9 cellular contexts compared by ENCODE assay signal in genomic region chr12:57452181-57452936, GRCh38. TPM values are rescaled to one million over a fixed set of nuclear protein-coding genes. Genes with fewer than 3 reads are reported as not detected.
DNase-seq lines count a peak whose midpoint lies in the region; ATAC-seq and TF ChIP-seq lines count a peak whose summit lies in the region.
"Had no signal": no experiment of that assay in that cellular context is flagged by ENCODE, and none has a peak within 500 bp of the region (broad histone marks: within the 10 kb centered on the region; RNA-seq: fewer than 3 reads in every experiment).

No MANE protein-coding gene starts in this region.

- H3K27me3 Mint-ChIP-seq in MCF 10A (ENCODE audit: insufficient read depth, unreplicated experiment), result no peaks in the 10 kb centered on the region
- no peaks in the 10 kb centered on the region for H3K27me3 Mint-ChIP-seq in WTC11 (ENCODE audit: low read depth)
- peaks cover 0 to 7% (median 0%) of the 10 kb centered on the region in 5 donors for H3K27me3 Mint-ChIP-seq in naive thymus-derived CD4-positive, alpha-beta T cell
- H3K27me3 Mint-ChIP-seq: activated naive CD4-positive, alpha-beta T cell treated with anti-CD3 and anti-CD28 coated beads, Interleukin-2, amount 50 U/mL, for 24 hours had no signal

- H3K9me3 Mint-ChIP-seq in MCF 10A (ENCODE audit: unreplicated experiment) (no peaks in the 10 kb centered on the region), WTC11 (peaks cover 3% of the 10 kb centered on the region)
- H3K9me3 Mint-ChIP-seq in naive thymus-derived CD4-positive, alpha-beta T cell, result no peaks in the 10 kb centered on the region
- H3K9me3 Mint-ChIP-seq: activated naive CD4-positive, alpha-beta T cell treated with anti-CD3 and anti-CD28 coated beads, Interleukin-2, amount 50 U/mL, for 24 hours had no signal

- H3K27ac ChIP-seq in breast epithelium (peak overlapping the region in 1 of 2 donors; percentile 28), right atrium auricular region (peak overlapping the region; percentile 82 to 95), uterus (peak overlapping the region; percentile 27 to 57)
- H3K27ac ChIP-seq in naive thymus-derived CD4-positive, alpha-beta T cell (ENCODE audit: low read depth, low read length), result no peak overlapping the region

- CTCF ChIA-PET in MCF 10A (lab: Yijun Ruan, JAX), result interaction anchor here (0.5 to 9.6 kb wide), 59 partner anchors 10 to 1642 kb away, joined by 3 to 178 read pairs (median 6); partner anchors contain the start of genes INHBC and SHMT2
- CTCF ChIA-PET in WTC11 (lab: Charles Lee), result interaction anchor here (0.5 to 9.4 kb wide), 66 partner anchors 8 to 324 kb away, joined by 3 to 245 read pairs (median 6); partner anchors contain the start of genes INHBC, LRP1 and STAC3
- CTCF ChIA-PET in naive thymus-derived CD4-positive, alpha-beta T cell (lab: Charles Lee), result interaction anchor here (0.5 to 1.6 kb wide), 12 partner anchors 10 to 191 kb away, joined by 3 to 6 read pairs (median 3); no protein-coding TSS in a partner anchor

- TF ChIP-seq CTCF in MCF 10A (IDR thresholded peaks at IDR 0.05; ENCODE audit: unreplicated experiment) (no peak), breast epithelium (IDR thresholded peaks at IDR 0.05) (no peak), WTC11 (IDR thresholded peaks at IDR 0.05) (no peak), right atrium auricular region (IDR thresholded peaks at IDR 0.05) (no peak), uterus (IDR thresholded peaks at IDR 0.05) (no peak)

- POLR2A ChIA-PET in MCF 10A (lab: Yijun Ruan, JAX), result interaction anchor here (0.5 to 2.7 kb wide), 8 partner anchors 11 to 149 kb away, joined by 3 to 13 read pairs (median 4); no protein-coding TSS in a partner anchor
- POLR2A ChIA-PET in WTC11 (lab: Charles Lee), result interaction anchor here (0.5 to 1.7 kb wide), 8 partner anchors 22 to 293 kb away, joined by 3 to 11 read pairs (median 3); partner anchors contain the start of gene TSPAN31
- POLR2A ChIA-PET in naive thymus-derived CD4-positive, alpha-beta T cell (lab: Charles Lee), result interaction anchor here (0.6 to 1.4 kb wide), 3 partner anchors 11 to 109 kb away, joined by 4 to 6 read pairs (median 5); no protein-coding TSS in a partner anchor

- H3K36me3 ChIP-seq in breast epithelium, result no peaks in the 10 kb centered on the region
- no peaks in the 10 kb centered on the region for H3K36me3 ChIP-seq in right atrium auricular region
- H3K36me3 ChIP-seq in uterus, result no peaks in the 10 kb centered on the region
- no peaks in the 10 kb centered on the region for H3K36me3 ChIP-seq in naive thymus-derived CD4-positive, alpha-beta T cell (ENCODE audit: control insufficient read depth in 2 of 3, insufficient read depth in 3 of 3, low read length in 3 of 3)

- H3K9me3 ChIP-seq in breast epithelium (no peaks in the 10 kb centered on the region), right atrium auricular region (no peaks in the 10 kb centered on the region), uterus (no peaks in the 10 kb centered on the region)
- no peaks in the 10 kb centered on the region for H3K9me3 ChIP-seq in naive thymus-derived CD4-positive, alpha-beta T cell (ENCODE audit: control insufficient read depth in 2 of 3, low read length in 3 of 3)

- H3K36me3 Mint-ChIP-seq in MCF 10A (ENCODE audit: insufficient read depth, unreplicated experiment) (no peaks in the 10 kb centered on the region), WTC11 (no peaks in the 10 kb centered on the region)
- H3K36me3 Mint-ChIP-seq in naive thymus-derived CD4-positive, alpha-beta T cell, result no peaks in the 10 kb centered on the region
- H3K36me3 Mint-ChIP-seq: activated naive CD4-positive, alpha-beta T cell treated with anti-CD3 and anti-CD28 coated beads, Interleukin-2, amount 50 U/mL, for 24 hours had no signal

- intact Hi-C loops in MCF 10A (cut with micrococcal nuclease), result loop anchor here (2.0 kb wide), 1 partner anchor 240 kb away; no protein-coding TSS in a partner anchor
- intact Hi-C loops in breast epithelium (cut with DNase I; ENCODE audit: low total_unique reads), result no loop called here
- intact Hi-C loops in uterus (cut with DNase I; ENCODE audit: low total_unique reads), result no loop called here
- intact Hi-C loops in naive thymus-derived CD4-positive, alpha-beta T cell (cut with micrococcal nuclease), result loop anchor here (2.0 to 10.0 kb wide), 4 partner anchors 146 to 328 kb away; partner anchors contain the start of genes LRP1 (in 1 of the 2) and OS9 (in 1 of the 2)

- peak; percentile 55 for DNase-seq in MCF 10A (ENCODE audit: unreplicated experiment)
- no peak for DNase-seq in breast epithelium (ENCODE audit: low spot score in 2 of 2)
- DNase-seq in WTC11 (ENCODE audit: low spot score), result no peak
- DNase-seq in right atrium auricular region (ENCODE audit: low spot score), result no peak
- no peak for DNase-seq in uterus
- no peak for DNase-seq in NCI-H1694 (lab: John Stamatoyannopoulos, UW)
- DNase-seq in naive thymus-derived CD4-positive, alpha-beta T cell, result no peak
- DNase-seq in medulla oblongata (ENCODE audit: extremely low spot score), result no peak

- H3K4me3 Mint-ChIP-seq in MCF 10A (ENCODE audit: unreplicated experiment) (no peak overlapping the region), WTC11 (no peak overlapping the region)
- H3K4me3 Mint-ChIP-seq in naive thymus-derived CD4-positive, alpha-beta T cell, result no peak overlapping the region
- H3K4me3 Mint-ChIP-seq: activated naive CD4-positive, alpha-beta T cell treated with anti-CD3 and anti-CD28 coated beads, Interleukin-2, amount 50 U/mL, for 24 hours had no signal

- no peak for ATAC-seq in WTC11
- ATAC-seq in naive thymus-derived CD4-positive, alpha-beta T cell, result no peak

- H3K27ac Mint-ChIP-seq in MCF 10A (ENCODE audit: low read depth, unreplicated experiment) (no peak overlapping the region), WTC11 (peak overlapping the region; percentile 70; the same call in 1 of the 2 replicates)
- peak overlapping the region in 1 of 9 donors; percentile 33 for H3K27ac Mint-ChIP-seq in naive thymus-derived CD4-positive, alpha-beta T cell
- H3K27ac Mint-ChIP-seq: activated naive CD4-positive, alpha-beta T cell treated with anti-CD3 and anti-CD28 coated beads, Interleukin-2, amount 50 U/mL, for 24 hours had no signal

- H3K4me1 ChIP-seq in breast epithelium, result no peaks in the 10 kb centered on the region
- H3K4me1 ChIP-seq in right atrium auricular region, result peaks cover 0 to 6% of the 10 kb centered on the region in 2 donors
- H3K4me1 ChIP-seq in uterus, result peaks cover 0 to 7% of the 10 kb centered on the region in 2 donors
- peaks cover 0 to 5% of the 10 kb centered on the region in 2 donors for H3K4me1 ChIP-seq in naive thymus-derived CD4-positive, alpha-beta T cell (ENCODE audit: control insufficient read depth in 2 of 2, insufficient read depth in 2 of 2, low read length in 2 of 2)

- H3K4me3 ChIP-seq in breast epithelium (no peak overlapping the region), right atrium auricular region (peak overlapping the region in 1 of 2 donors; percentile 12), uterus (no peak overlapping the region)
- no peak overlapping the region for H3K4me3 ChIP-seq in naive thymus-derived CD4-positive, alpha-beta T cell (ENCODE audit: low read length)

- H3K27me3 ChIP-seq in breast epithelium, result no peaks in the 10 kb centered on the region
- no peaks in the 10 kb centered on the region for H3K27me3 ChIP-seq in right atrium auricular region
- H3K27me3 ChIP-seq in uterus, result no peaks in the 10 kb centered on the region
- H3K27me3 ChIP-seq in naive thymus-derived CD4-positive, alpha-beta T cell (ENCODE audit: control insufficient read depth in 2 of 2, insufficient read depth in 2 of 2, low read length in 2 of 2), result no peaks in the 10 kb centered on the region

- H3K4me1 Mint-ChIP-seq in MCF 10A (ENCODE audit: insufficient read depth, unreplicated experiment), result peaks cover 29% of the 10 kb centered on the region
- peaks cover 38% of the 10 kb centered on the region for H3K4me1 Mint-ChIP-seq in WTC11
- peaks cover 4 to 20% (median 5%) of the 10 kb centered on the region in 7 donors for H3K4me1 Mint-ChIP-seq in naive thymus-derived CD4-positive, alpha-beta T cell

- TF ChIP-seq POLR2A in breast epithelium (IDR thresholded peaks at IDR 0.05) (no peak), uterus (IDR thresholded peaks at IDR 0.05) (no peak)

- no TSS peak for BruUV-seq in MCF 10A (replicated peaks; lab: Mats Ljungman, UMichigan)

RNA-seq across cellular contexts. Expression of gene INHBE, which starts 2.7 kb away (rescaled TPM):
- total RNA-seq in MCF 10A (2022), result 2.1 and 5.0 TPM in 2 replicates
- total RNA-seq in breast epithelium, result not detected
- 3.2 to 5.0 TPM (median 3.3 TPM) in 3 replicates for total RNA-seq in WTC11 (2021)
- total RNA-seq in right atrium auricular region, result not detected
- total RNA-seq in uterus, result not detected
- under 1 TPM in 1 of 5 experiments, not detected in 4; 0.12 TPM for total RNA-seq in naive thymus-derived CD4-positive, alpha-beta T cell
- not detected for polyA plus RNA-seq in naive thymus-derived CD4-positive, alpha-beta T cell

RNA-seq across cellular contexts. Expression of gene GLI1, which starts 7.2 kb away (rescaled TPM):
- total RNA-seq in MCF 10A (2022) (not detected in 2 replicates), breast epithelium (1 to 10 TPM in 2 of 3 donors, under 1 TPM in 1; 0.66 to 2.1 (median 1.2) TPM), WTC11 (2021) (16.2 to 19.1 TPM (median 16.7 TPM) in 3 replicates), right atrium auricular region (1 to 10 TPM in 1 of 2 donors, not detected in 1; 1.2 TPM), uterus (1 to 10 TPM in 2 of 4 donors, not detected in 2; 6.1 to 6.6 TPM)
- 1 to 10 TPM in 2 of 5 experiments, under 1 TPM in 3; 0.39 to 1.4 (median 0.45) TPM for total RNA-seq in naive thymus-derived CD4-positive, alpha-beta T cell
- not detected for polyA plus RNA-seq in naive thymus-derived CD4-positive, alpha-beta T cell

RNA-seq across cellular contexts. Expression of gene INHBC, which starts 17.8 kb away (rescaled TPM):
- not detected in 2 replicates for total RNA-seq in MCF 10A (2022)
- total RNA-seq in breast epithelium, result not detected
- total RNA-seq in WTC11 (2021), result 0.09 to 0.20 TPM (median 0.16 TPM) in 3 replicates
- not detected for total RNA-seq in right atrium auricular region
- not detected for total RNA-seq in uterus
- under 1 TPM in 1 of 5 experiments, not detected in 4; 0.16 TPM for total RNA-seq in naive thymus-derived CD4-positive, alpha-beta T cell
- polyA plus RNA-seq in naive thymus-derived CD4-positive, alpha-beta T cell, result not detected

RNA-seq across cellular contexts. Expression of gene R3HDM2, which starts 21.5 kb away (rescaled TPM):
- total RNA-seq in MCF 10A (2022), result 53.9 and 64.8 TPM in 2 replicates
- total RNA-seq in breast epithelium, result 10 to 100 TPM; 31.6 to 43.0 (median 35.7) TPM
- 34.7 to 39.8 TPM (median 37.5 TPM) in 3 replicates for total RNA-seq in WTC11 (2021)
- 10 to 100 TPM; 31.7 to 47.8 TPM for total RNA-seq in right atrium auricular region
- total RNA-seq in uterus, result 10 to 100 TPM in 3 of 4 donors, 1 to 10 TPM in 1; 9.4 to 89.0 (median 34.2) TPM
- 100 to 1,000 TPM in 4 of 5 experiments, 10 to 100 TPM in 1; 74.9 to 145 (median 120) TPM for total RNA-seq in naive thymus-derived CD4-positive, alpha-beta T cell
- polyA plus RNA-seq in naive thymus-derived CD4-positive, alpha-beta T cell, result 10 to 100 TPM; 13.7 to 25.8 TPM

RNA-seq across cellular contexts. Expression of gene ARHGAP9, which starts 27.3 kb away (rescaled TPM):
- total RNA-seq in MCF 10A (2022) (0.69 and 1.1 TPM in 2 replicates), breast epithelium (10 to 100 TPM; 10.8 to 16.6 (median 11.1) TPM), WTC11 (2021) (3.6 to 3.9 TPM (median 3.8 TPM) in 3 replicates), right atrium auricular region (1 to 10 TPM; 3.4 to 4.2 TPM), uterus (1 to 10 TPM; 1.5 to 8.1 (median 3.3) TPM)
- total RNA-seq in naive thymus-derived CD4-positive, alpha-beta T cell, result 100 to 1,000 TPM; 201 to 366 (median 347) TPM
- 100 to 1,000 TPM; 198 to 283 TPM for polyA plus RNA-seq in naive thymus-derived CD4-positive, alpha-beta T cell

Comparison
In these comparisons a context has a peak if more than half of its experiments do, and no peak if none do; other contexts are left out.
1. intact Hi-C loops: an anchor here in MCF 10A (2.0 kb wide) and naive thymus-derived CD4-positive, alpha-beta T cell (2.0 to 10.0 kb wide); none called in breast epithelium and uterus.